In genomic region chr4:145216532-145216931, GRCh38 we compare ENCODE assay signal across 8 cellular contexts. TPM values are rescaled to one million over a fixed set of nuclear protein-coding genes. Genes with fewer than 3 reads are reported as not detected.
A peak's percentile ranks its signal among the peaks of the same experiment; 100 is the strongest.
DNase-seq lines count a peak whose midpoint lies in the region; ATAC-seq and TF ChIP-seq lines count a peak whose summit lies in the region.

No MANE protein-coding gene starts in this region.

- intact Hi-C loops in Right ventricle myocardium superior (cut with DNase I) (no loop called here), cardiac septum (cut with DNase I) (loop anchor here (5.0 kb wide), 1 partner anchor 401 kb away; the partner anchor contains the start of gene MMAA), PC-3 (cut with micrococcal nuclease) (loop anchor here (1.0 to 5.0 kb wide), 3 partner anchors 341 to 401 kb away; no protein-coding TSS in a partner anchor)

- H3K9ac ChIP-seq in PC-3 (ENCODE audit: low read length) = no peak overlapping the region

- no peak overlapping the region for H3K4me3 ChIP-seq in PC-3 (ENCODE audit: low read length)
- no peak overlapping the region for H3K4me3 ChIP-seq in fibroblast of pulmonary artery (replicated peaks; ENCODE audit: low read depth, low read length)
- H3K4me3 ChIP-seq in upper lobe of left lung = no peak overlapping the region

- H3K4me2 ChIP-seq in PC-3 (ENCODE audit: low read length) = no peak overlapping the region

- H3K4me1 ChIP-seq in PC-3 (ENCODE audit: insufficient read depth, low read length) = no peaks in the 10 kb centered on the region
- no peaks in the 10 kb centered on the region for H3K4me1 ChIP-seq in upper lobe of left lung

- H3K27ac ChIP-seq in PC-3 (ENCODE audit: low read length) (no peak overlapping the region), upper lobe of left lung (no peak overlapping the region)

- TF ChIP-seq POLR2A in upper lobe of left lung (IDR thresholded peaks at IDR 0.05) = no peak

- H3K9me3 ChIP-seq in PC-3 (ENCODE audit: low read length) (no peaks in the 10 kb centered on the region), upper lobe of left lung (no peaks in the 10 kb centered on the region)

- ATAC-seq in Right ventricle myocardium superior (ENCODE audit: poor library complexity) (peak; percentile 41), PC-3 (no peak), upper lobe of left lung (ENCODE audit: low FRiP score in 2 of 2) (no peak), HG03045 (IDR thresholded peaks at IDR 0.05; ENCODE audit: unreplicated experiment) (no peak), GM18519 (IDR thresholded peaks at IDR 0.05; ENCODE audit: low FRiP score, unreplicated experiment) (no peak)

- no TSS peak for BruUV-seq in PC-3 (replicated peaks; lab: Mats Ljungman, UMichigan)

- POLR2A ChIA-PET in PC-3 (lab: Charles Lee; ENCODE audit: unreplicated experiment) = interaction anchor here (0.5 to 0.7 kb wide), 4 partner anchors 17 to 964 kb away, joined by 3 to 6 read pairs (median 4); no protein-coding TSS in a partner anchor

- TF ChIP-seq CTCF in PC-3 (conservative IDR thresholded peaks at IDR 0.05; ENCODE audit: low read depth, low read length) = peak; percentile 89
- TF ChIP-seq CTCF in fibroblast of pulmonary artery (IDR thresholded peaks at IDR 0.05; ENCODE audit: low read length, missing control alignments) = peak; percentile 75
- TF ChIP-seq CTCF in upper lobe of left lung (IDR thresholded peaks at IDR 0.05) = peak in 4 of 6 experiments; percentile 17 to 22 (median 20)

- H3F3A ChIP-seq in PC-3 (ENCODE audit: low read length, unreplicated experiment) = no peaks in the 10 kb centered on the region

- CTCF ChIA-PET in PC-3 (lab: Charles Lee) = interaction anchor here (0.6 to 1.1 kb wide), 6 partner anchors 9 to 720 kb away, joined by 3 to 11 read pairs (median 4); no protein-coding TSS in a partner anchor

- no peaks in the 10 kb centered on the region for H3K9me2 ChIP-seq in PC-3 (replicated peaks; ENCODE audit: low read length)

- DNase-seq in Right ventricle myocardium superior = no peak
- DNase-seq in cardiac septum (ENCODE audit: low spot score) = no peak
- peak; percentile 61 for DNase-seq in PC-3
- DNase-seq in fibroblast of pulmonary artery (ENCODE audit: low read depth) = peak; percentile 64
- DNase-seq in upper lobe of left lung = no peak
- no peak for DNase-seq in ecto neural progenitor cell (ENCODE audit: low spot score)

- no peaks in the 10 kb centered on the region for H4K20me1 ChIP-seq in PC-3 (ENCODE audit: low read length)

- H3K36me3 ChIP-seq in PC-3 (ENCODE audit: low read depth, low read length) = no peaks in the 10 kb centered on the region
- H3K36me3 ChIP-seq in upper lobe of left lung = no peaks in the 10 kb centered on the region

- no peak overlapping the region for H2AFZ ChIP-seq in PC-3 (ENCODE audit: low read length)

- H3K79me2 ChIP-seq in PC-3 (ENCODE audit: low read length) = no peaks in the 10 kb centered on the region

- H3K27me3 ChIP-seq in PC-3 (ENCODE audit: low read length) (peaks cover 3% of the 10 kb centered on the region; the same call in 1 of the 2 replicates), upper lobe of left lung (no peaks in the 10 kb centered on the region)

- TF ChIP-seq EP300 in upper lobe of left lung (IDR thresholded peaks at IDR 0.05) = no peak

RNA-seq across cellular contexts. Expression of gene OTUD4, which starts 36.1 kb away (rescaled TPM):
- total RNA-seq in Right ventricle myocardium superior (36.2 TPM), cardiac septum (26.7 TPM), PC-3 (2014; rRNA removed) (13.6 and 20.6 TPM in 2 replicates), upper lobe of left lung (10 to 100 TPM; 36.9 to 76.5 (median 40.3) TPM)

Comparison
In these comparisons a context has a peak if more than half of its experiments do, and no peak if none do; other contexts are left out.
1. DNase-seq: peak in PC-3 (single experiment) and fibroblast of pulmonary artery (single experiment); none in Right ventricle myocardium superior (single experiment), cardiac septum (single experiment), upper lobe of left lung (0 of 2) and ecto neural progenitor cell (single experiment).
2. CTCF ChIP-seq: peak in every context shown above with its lines; median percentile 89 in PC-3; 75 in fibroblast of pulmonary artery; 20 in upper lobe of left lung.